ENCODE assay signal across 20 cellular contexts in the genomic region with DNA sequence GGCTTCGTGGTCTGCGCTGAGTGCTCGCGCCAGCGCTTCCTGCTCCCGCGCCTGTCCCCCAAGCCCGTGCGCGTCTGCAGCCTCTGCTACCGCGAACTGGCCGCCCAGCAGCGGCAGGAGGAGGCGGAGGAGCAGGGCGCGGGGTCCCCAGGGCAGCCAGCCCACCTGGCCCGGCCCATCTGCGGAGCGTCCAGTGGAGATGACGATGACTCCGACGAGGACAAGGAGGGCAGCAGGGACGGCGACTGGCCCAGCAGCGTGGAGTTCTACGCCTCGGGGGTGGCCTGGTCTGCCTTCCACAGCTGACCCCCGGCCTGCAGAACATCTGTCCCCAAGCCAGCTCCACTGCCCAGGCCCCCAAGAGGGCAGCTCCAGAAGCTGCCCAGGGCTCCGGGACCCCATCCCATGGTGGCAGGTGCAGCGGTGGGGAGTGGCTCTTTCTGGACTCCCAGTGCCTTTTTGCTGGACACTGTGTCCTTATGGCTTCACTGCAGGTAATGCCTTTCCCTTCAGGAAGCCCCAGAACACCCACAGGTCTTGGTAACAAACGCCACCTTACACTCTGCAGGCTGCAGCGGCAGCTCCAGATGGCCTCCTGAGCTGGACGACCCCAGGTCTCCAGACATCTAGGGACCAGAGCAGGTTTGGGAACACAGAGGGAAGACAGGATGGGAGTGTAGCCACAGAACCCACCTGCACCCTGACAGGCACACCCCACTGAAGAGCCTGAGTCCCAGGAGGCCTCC. TPM values are rescaled to one million over a fixed set of nuclear protein-coding genes. Genes with fewer than 3 reads are reported as not detected.
DNase-seq lines count a peak whose midpoint lies in the region; ATAC-seq and TF ChIP-seq lines count a peak whose summit lies in the region.
"Had no signal": no experiment of that assay in that cellular context is flagged by ENCODE, and none has a peak within 500 bp of the region (broad histone marks: within the 10 kb centered on the region; RNA-seq: fewer than 3 reads in every experiment).

No MANE protein-coding gene starts in this region.

- H3K4me3 Mint-ChIP-seq in naive B cell, result peak overlapping the region in 1 of 8 donors; percentile 10

- DNase-seq in heart right ventricle (no peak), left ventricle myocardium superior (no peak), naive B cell (no peak), MG63 (no peak), SJCRH30 (no peak), NCI-H226 (no peak)
- DNase-seq: activated CD4-positive, alpha-beta T cell treated with anti-CD3 and anti-CD28 coated beads for 48 hours; activated CD8-positive, alpha-beta memory T cell treated with anti-CD3 and anti-CD28 coated beads, Interleukin-2, amount 50 U/mL, for 4 hours; activated naive CD4-positive, alpha-beta T cell treated with Interleukin-2 at 50 U/mL for 16 hours; Caco-2; MV-4-11; NCI-H1930; NCI-H446 treated with DMSO at 0.1 percent for 48 hours; RPMI8226; stimulated activated CD4-positive, alpha-beta T cell treated with anti-CD3 and anti-CD28 coated beads, Interleukin-4, amount 100 ng/mL, for 4 hours; SW 1271 had no signal

- H3K4me1 Mint-ChIP-seq in naive B cell, result peaks cover 45 to 67% (median 45%) of the 10 kb centered on the region in 3 donors

- peak overlapping the region in 5 of 6 donors; percentile 16 to 94 (median 38) for H3K27ac Mint-ChIP-seq in naive B cell

- H3K36me3 ChIP-seq in heart right ventricle (peaks cover 0 to 44% (median 26%) of the 10 kb centered on the region in 9 donors), MG63 (peaks cover 52% of the 10 kb centered on the region), SJCRH30 (no peaks in the 10 kb centered on the region)

- no peaks in the 10 kb centered on the region for H3K27me3 ChIP-seq in heart right ventricle
- no peaks in the 10 kb centered on the region for H3K27me3 ChIP-seq in MG63
- no peaks in the 10 kb centered on the region for H3K27me3 ChIP-seq in SJCRH30

- peaks cover 0 to 2% (median 0%) of the 10 kb centered on the region in 7 donors for H3K9me3 Mint-ChIP-seq in naive B cell

- TF ChIP-seq CTCF in heart right ventricle (IDR thresholded peaks at IDR 0.05), result no peak
- no peak for TF ChIP-seq CTCF in VCaP (conservative IDR thresholded peaks at IDR 0.05)

- ATAC-seq in heart right ventricle, result no peak
- no peak for ATAC-seq in left ventricle myocardium superior
- ATAC-seq in naive B cell (ENCODE audit: low read depth in 2 of 2), result no peak
- ATAC-seq: K562 had no signal

- H3K4me3 ChIP-seq in heart right ventricle, result no peak overlapping the region
- no peak overlapping the region for H3K4me3 ChIP-seq in MG63
- no peak overlapping the region for H3K4me3 ChIP-seq in SJCRH30
- H3K4me3 ChIP-seq: K562, lung had no signal

- H3K9me3 ChIP-seq in heart right ventricle (no peaks in the 10 kb centered on the region), MG63 (no peaks in the 10 kb centered on the region), SJCRH30 (replicated peaks) (no peaks in the 10 kb centered on the region)
- H3K9me3 ChIP-seq: Caco-2 had no signal

- peaks cover 29 to 96% (median 71%) of the 10 kb centered on the region in 9 donors for H3K4me1 ChIP-seq in heart right ventricle
- no peaks in the 10 kb centered on the region for H3K4me1 ChIP-seq in SJCRH30

- H3K27ac ChIP-seq in heart right ventricle, result peak overlapping the region in 7 of 10 donors; percentile 20 to 86 (median 75)
- H3K27ac ChIP-seq in VCaP, result peak overlapping the region; percentile 86; the same call in 1 of the 2 replicates
- H3K27ac ChIP-seq in temporal lobe (ENCODE audit: low read depth, low read length), result peak overlapping the region; percentile 97
- H3K27ac ChIP-seq in SJCRH30, result no peak overlapping the region

- no peaks in the 10 kb centered on the region for H3K36me3 Mint-ChIP-seq in naive B cell

- WGBS in heart right ventricle, 2 donors, result 96% methylated on average over 34 of the region's 34 CpGs

- intact Hi-C loops in heart right ventricle (cut with DNase I), result no loop called here
- intact Hi-C loops in left ventricle myocardium superior (cut with micrococcal nuclease), result no loop called here

- H3K27me3 Mint-ChIP-seq in naive B cell, result no peaks in the 10 kb centered on the region

RNA-seq across cellular contexts. Expression of a gene that starts 9.3 kb away (rescaled TPM):
- 10 to 100 TPM in 9 of 10 donors, 1 to 10 TPM in 1; 7.0 to 38.8 (median 16.5) TPM for total RNA-seq in heart right ventricle
- polyA plus RNA-seq in heart right ventricle, result 10 to 100 TPM; 38.8 to 47.9 TPM
- 44.7 TPM for total RNA-seq in left ventricle myocardium superior
- 1 to 10 TPM; 1.9 to 5.8 (median 2.7) TPM for polyA plus RNA-seq in naive B cell (ENCODE audit: low read depth in 6 of 6)
- 0.49 TPM for total RNA-seq in temporal lobe
- total RNA-seq in MG63 (2014; rRNA removed; shearing (Covaris generic); ENCODE audit: low replicate concordance), result 22.2 and 37.5 TPM in 2 replicates
- total RNA-seq in SJCRH30 (2014; rRNA removed; shearing (Covaris generic)), result 1.7 and 2.0 TPM in 2 replicates

RNA-seq across cellular contexts. Expression of a gene that starts 40.5 kb away (rescaled TPM):
- total RNA-seq in heart right ventricle, result 10 to 100 TPM; 30.3 to 83.3 (median 40.0) TPM
- 10 to 100 TPM; 26.7 to 34.8 TPM for polyA plus RNA-seq in heart right ventricle
- total RNA-seq in left ventricle myocardium superior, result 57.0 TPM
- polyA plus RNA-seq in naive B cell (ENCODE audit: low read depth in 6 of 6), result 10 to 100 TPM in 5 of 6 donors, 1 to 10 TPM in 1; 8.2 to 24.0 (median 15.3) TPM
- total RNA-seq in temporal lobe, result 35.9 TPM
- total RNA-seq in MG63 (2014; rRNA removed; shearing (Covaris generic); ENCODE audit: low replicate concordance), result 35.6 and 47.0 TPM in 2 replicates
- total RNA-seq in SJCRH30 (2014; rRNA removed; shearing (Covaris generic)), result 26.4 and 28.4 TPM in 2 replicates
